7 cellular contexts compared by ENCODE assay signal in the genomic region with DNA sequence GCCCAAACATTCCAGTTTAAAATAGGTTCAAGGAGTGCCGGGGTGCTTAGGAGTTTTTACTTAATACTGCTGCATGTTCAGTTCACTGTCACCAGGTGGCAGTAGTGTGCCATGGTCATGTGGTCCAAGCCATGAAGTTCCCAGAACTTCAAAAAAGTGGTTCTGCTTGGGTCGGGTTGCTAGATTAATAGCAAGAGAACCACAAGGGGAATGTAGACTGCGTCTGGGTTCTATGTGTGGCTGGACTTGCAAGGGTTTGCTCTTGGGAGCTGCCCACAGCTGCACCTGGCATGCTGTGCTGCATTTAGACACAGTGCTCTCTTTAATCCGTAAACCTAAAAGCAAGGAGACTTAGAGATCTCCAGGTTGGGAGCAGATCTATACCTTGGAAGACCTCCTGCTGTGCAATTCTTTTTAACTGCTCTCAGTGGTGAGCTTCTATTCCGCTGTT. TPM values are rescaled to one million over a fixed set of nuclear protein-coding genes. Genes with fewer than 3 reads are reported as not detected.
DNase-seq lines count a peak whose midpoint lies in the region; ATAC-seq and TF ChIP-seq lines count a peak whose summit lies in the region.

No MANE protein-coding gene starts in this region.

- H3K4me3 ChIP-seq in HL-60 (replicated peaks; ENCODE audit: insufficient read depth, low read length): no peak overlapping the region
- H3K4me3 ChIP-seq in RWPE2 (ENCODE audit: severe bottlenecking): no peak overlapping the region

- intact Hi-C loops in left ventricle myocardium superior (cut with micrococcal nuclease): loop anchor here (2.0 to 5.0 kb wide), 2 partner anchors 191 to 293 kb away; no protein-coding TSS in a partner anchor
- intact Hi-C loops in sciatic nerve (cut with DNase I): loop anchor here (5.0 kb wide), 1 partner anchor 296 kb away; no protein-coding TSS in a partner anchor

- H3K27ac ChIP-seq in HL-60 (replicated peaks) (no peak overlapping the region), RWPE2 (ENCODE audit: poor library complexity, severe bottlenecking) (no peak overlapping the region)

- H3K27me3 ChIP-seq in HL-60 (ENCODE audit: insufficient read depth, poor library complexity, severe bottlenecking): peaks cover 21% of the 10 kb centered on the region
- peaks cover 78% of the 10 kb centered on the region for H3K27me3 ChIP-seq in RWPE2 (ENCODE audit: insufficient read depth, poor library complexity, severe bottlenecking)

- DNase-seq in HL-60 (ENCODE audit: low read depth in 1 of 2, low spot score in 1 of 2): peak; percentile 24 to 28
- DNase-seq in RWPE2 (ENCODE audit: low spot score): no peak
- peak; percentile 38 for DNase-seq in activated naive CD8-positive, alpha-beta T cell treated with anti-CD3 and anti-CD28 coated beads, Interleukin-2, amount 50 U/mL, for 16 hours (ENCODE audit: low read depth, low spot score)
- peak; percentile 31 for DNase-seq in left ventricle myocardium superior
- DNase-seq in sciatic nerve (ENCODE audit: low spot score): peak; percentile 68

- no peaks in the 10 kb centered on the region for H3K9me3 ChIP-seq in RWPE2 (ENCODE audit: severe bottlenecking)

- TF ChIP-seq CTCF in GM12873 (IDR thresholded peaks at IDR 0.05; ENCODE audit: insufficient read depth, low read depth, low read length, missing control alignments) (peak; percentile 83), HL-60 (IDR thresholded peaks at IDR 0.05; ENCODE audit: insufficient read depth, low read length) (peak; percentile 64), RWPE2 (IDR thresholded peaks at IDR 0.05; ENCODE audit: poor library complexity, severe bottlenecking) (peak; percentile 87)

- ATAC-seq in RWPE2 (ENCODE audit: low read depth) (0 out of 3 replicates have a peak, but pooled peaks have one; percentile 40), left ventricle myocardium superior (peak; percentile 64), sciatic nerve (peak; percentile 81), HG03196 (IDR thresholded peaks at IDR 0.05; ENCODE audit: unreplicated experiment) (no peak)

- H3K36me3 ChIP-seq in RWPE2 (ENCODE audit: low read depth): no peaks in the 10 kb centered on the region

- H3K4me1 ChIP-seq in RWPE2 (ENCODE audit: insufficient read depth, poor library complexity, severe bottlenecking): no peaks in the 10 kb centered on the region

RNA-seq across cellular contexts. Expression of gene SPON1, which starts 6.5 kb away (rescaled TPM):
- 3.4 TPM for total RNA-seq in left ventricle myocardium superior
- 3.2 TPM for total RNA-seq in sciatic nerve
